Comparison of ENCODE assay signal across 8 cellular contexts in the genomic region with DNA sequence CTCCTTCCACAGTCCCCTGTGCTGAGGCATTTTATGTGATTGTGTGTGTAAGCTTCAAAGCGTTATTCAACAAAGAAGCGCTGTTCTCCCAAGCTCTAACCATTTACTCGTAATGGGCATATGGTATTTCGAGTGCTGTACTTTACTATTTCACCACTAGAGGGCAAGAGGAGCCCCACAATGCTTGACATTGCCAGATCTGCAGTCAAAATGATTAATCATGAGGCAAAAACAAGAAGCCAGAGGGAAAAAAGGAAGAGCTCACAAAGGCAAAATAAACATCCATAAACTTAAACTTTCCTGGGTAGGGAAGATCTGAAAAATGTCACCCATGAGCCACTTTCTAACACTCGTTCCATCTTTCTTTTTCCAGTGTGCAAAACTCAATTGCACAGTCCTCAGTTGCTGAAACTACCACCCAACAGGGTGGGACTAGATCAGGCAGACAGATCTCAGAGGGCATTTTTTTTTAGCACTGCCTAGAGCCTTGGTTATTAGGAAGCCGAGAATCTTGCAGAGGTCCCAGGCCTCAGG.
DNase-seq lines count a peak whose midpoint lies in the region; ATAC-seq and TF ChIP-seq lines count a peak whose summit lies in the region.

No MANE protein-coding gene starts in this region.

- TF ChIP-seq POLR2A in GM18505 (IDR thresholded peaks at IDR 0.05; ENCODE audit: borderline replicate concordance, extremely low read depth, insufficient read depth, insufficient read length): no peak

- TF ChIP-seq CTCF in AG09309 (IDR thresholded peaks at IDR 0.05; ENCODE audit: control insufficient read depth, insufficient read depth, low read depth, low read length, missing control alignments) (peak; percentile 83), fibroblast of the aortic adventitia (IDR thresholded peaks at IDR 0.05; ENCODE audit: insufficient read depth, low read length) (peak; percentile 88), neural crest cell (conservative IDR thresholded peaks at IDR 0.05) (peak; percentile 93)

- no peaks in the 10 kb centered on the region for H3K27me3 Mint-ChIP-seq in neural crest cell (ENCODE audit: low read depth)

- H3K4me3 Mint-ChIP-seq in neural crest cell: no peak overlapping the region

- ATAC-seq in GM18505 (IDR thresholded peaks at IDR 0.05; ENCODE audit: unreplicated experiment) (peak; percentile 87), HG02885 (IDR thresholded peaks at IDR 0.05; ENCODE audit: poor library complexity, unreplicated experiment) (peak; percentile 96)

- DNase-seq in AG09309 (ENCODE audit: low read depth): peak; percentile 71
- peak; percentile 73 for DNase-seq in NCI-H146 treated with DMSO at 0.1 percent for 48 hours (lab: John Stamatoyannopoulos, UW; ENCODE audit: unreplicated experiment)
- DNase-seq in SW480 (ENCODE audit: low spot score): peak; percentile 84
- DNase-seq in fibroblast of the aortic adventitia (ENCODE audit: low read depth): peak; percentile 85
- DNase-seq in neural crest cell (ENCODE audit: low read depth, low spot score): peak; percentile 28
- no peak for DNase-seq in T-helper 9 cell

- H3K36me3 Mint-ChIP-seq in neural crest cell (ENCODE audit: low read depth): no peaks in the 10 kb centered on the region

- peaks cover 6% of the 10 kb centered on the region for H3K9me3 Mint-ChIP-seq in neural crest cell

- no peak overlapping the region for H3K27ac Mint-ChIP-seq in neural crest cell (ENCODE audit: unreplicated experiment)

- H3K4me3 ChIP-seq in AG09309 (ENCODE audit: control insufficient read depth, low read depth, low read length) (no peak overlapping the region), fibroblast of the aortic adventitia (ENCODE audit: low read depth, low read length) (no peak overlapping the region)

- peaks cover 29% of the 10 kb centered on the region for H3K4me1 Mint-ChIP-seq in neural crest cell
